7 cellular contexts compared by ENCODE assay signal in genomic region chr10:71888248-71888622, GRCh38. TPM values are rescaled to one million over a fixed set of nuclear protein-coding genes. Genes with fewer than 3 reads are reported as not detected.
DNase-seq lines count a peak whose midpoint lies in the region; ATAC-seq and TF ChIP-seq lines count a peak whose summit lies in the region.

No MANE protein-coding gene starts in this region.

- H3K27ac ChIP-seq in HUES6 (ENCODE audit: low read depth, low read length) (no peak overlapping the region), stomach (peak overlapping the region; percentile 16 to 90 (median 84))

- H3K27ac Mint-ChIP-seq in activated T-helper 17 cell treated with anti-CD3 and anti-CD28 coated beads, Interleukin-2, amount 50 U/mL, for 72 hours: peak overlapping the region; percentile 89

- 62 to 73% (median 64%) methylated on average over 8 of the region's 8 CpGs for WGBS in stomach, 5 donors

- no peak for DNase-seq in stomach

- H3K4me3 Mint-ChIP-seq in activated T-helper 17 cell treated with anti-CD3 and anti-CD28 coated beads, Interleukin-2, amount 50 U/mL, for 72 hours: peak overlapping the region; percentile 90

- no peak for TF ChIP-seq EP300 in stomach (IDR thresholded peaks at IDR 0.05)

- TF ChIP-seq CTCF in stomach (IDR thresholded peaks at IDR 0.05): no peak

- no peaks in the 10 kb centered on the region for H3K9me3 Mint-ChIP-seq in activated T-helper 17 cell treated with anti-CD3 and anti-CD28 coated beads, Interleukin-2, amount 50 U/mL, for 72 hours

- no peak for TF ChIP-seq POLR2A in stomach (IDR thresholded peaks at IDR 0.05)

- intact Hi-C loops in stomach (cut with DNase I; ENCODE audit: low total_unique reads): no loop called here

- H3K9me3 ChIP-seq in HUES6 (ENCODE audit: control insufficient read depth, insufficient read depth, low read depth, low read length): no peaks in the 10 kb centered on the region
- H3K9me3 ChIP-seq in iPS-15b (ENCODE audit: control insufficient read depth, insufficient read depth, low read length): no peaks in the 10 kb centered on the region
- H3K9me3 ChIP-seq in stomach: no peaks in the 10 kb centered on the region

- H3K9ac ChIP-seq in HUES6 (ENCODE audit: low read length) (no peak overlapping the region), iPS-15b (ENCODE audit: low read depth, low read length) (no peak overlapping the region)

- peaks cover 30% of the 10 kb centered on the region for H3K27me3 ChIP-seq in HUES6 (ENCODE audit: control insufficient read depth, insufficient read depth, low read length)
- H3K27me3 ChIP-seq in iPS-15b (ENCODE audit: control insufficient read depth, insufficient read depth, low read length): peaks cover 27% of the 10 kb centered on the region
- H3K27me3 ChIP-seq in stomach: no peaks in the 10 kb centered on the region

- H3K4me3 ChIP-seq in HUES6 (ENCODE audit: low read depth, low read length) (peak overlapping the region; percentile 64), iPS-15b (ENCODE audit: low read depth, low read length) (peak overlapping the region; percentile 62), stomach (peak overlapping the region; percentile 42 to 48 (median 45))

- no peaks in the 10 kb centered on the region for H3K27me3 Mint-ChIP-seq in activated T-helper 17 cell treated with anti-CD3 and anti-CD28 coated beads, Interleukin-2, amount 50 U/mL, for 72 hours

- no peak for ATAC-seq in activated T-helper 17 cell treated with anti-CD3 and anti-CD28 coated beads, Interleukin-2, amount 50 U/mL, for 72 hours (replicated peaks)
- no peak for ATAC-seq in GM18520 (IDR thresholded peaks at IDR 0.05; ENCODE audit: unreplicated experiment)
- no peak for ATAC-seq in GM19328 (IDR thresholded peaks at IDR 0.05; ENCODE audit: unreplicated experiment)
- ATAC-seq in GM19463 (IDR thresholded peaks at IDR 0.05; ENCODE audit: unreplicated experiment): no peak

- H3K36me3 ChIP-seq in HUES6 (ENCODE audit: control insufficient read depth, insufficient read depth, low read length) (no peaks in the 10 kb centered on the region), iPS-15b (ENCODE audit: control insufficient read depth, insufficient read depth, low read length) (no peaks in the 10 kb centered on the region), stomach (no peaks in the 10 kb centered on the region)

- peaks cover 11% of the 10 kb centered on the region for H3K4me1 Mint-ChIP-seq in activated T-helper 17 cell treated with anti-CD3 and anti-CD28 coated beads, Interleukin-2, amount 50 U/mL, for 72 hours

- H3K4me1 ChIP-seq in HUES6 (ENCODE audit: control insufficient read depth, insufficient read depth, low read length) (0 out of 2 replicates have a peak, but pooled peaks cover 5% of the 10 kb centered on the region), iPS-15b (ENCODE audit: control insufficient read depth, insufficient read depth, low read length) (no peaks in the 10 kb centered on the region), stomach (peaks cover 5 to 37% (median 19%) of the 10 kb centered on the region in 4 donors)

- H3K36me3 Mint-ChIP-seq in activated T-helper 17 cell treated with anti-CD3 and anti-CD28 coated beads, Interleukin-2, amount 50 U/mL, for 72 hours (ENCODE audit: low read depth): no peaks in the 10 kb centered on the region

RNA-seq across cellular contexts. Expression of gene PSAP, which starts 37.2 kb away (rescaled TPM):
- total RNA-seq in activated T-helper 17 cell treated with anti-CD3 and anti-CD28 coated beads, Interleukin-2, amount 50 U/mL, for 72 hours: 100 to 1,000 TPM; 121 to 153 TPM
- total RNA-seq in stomach: 100 to 1,000 TPM; 176 to 709 (median 604) TPM
- polyA plus RNA-seq in stomach: 100 to 1,000 TPM; 174 to 311 (median 308) TPM
